Comparison of ENCODE assay signal across 13 cellular contexts in the genomic region with DNA sequence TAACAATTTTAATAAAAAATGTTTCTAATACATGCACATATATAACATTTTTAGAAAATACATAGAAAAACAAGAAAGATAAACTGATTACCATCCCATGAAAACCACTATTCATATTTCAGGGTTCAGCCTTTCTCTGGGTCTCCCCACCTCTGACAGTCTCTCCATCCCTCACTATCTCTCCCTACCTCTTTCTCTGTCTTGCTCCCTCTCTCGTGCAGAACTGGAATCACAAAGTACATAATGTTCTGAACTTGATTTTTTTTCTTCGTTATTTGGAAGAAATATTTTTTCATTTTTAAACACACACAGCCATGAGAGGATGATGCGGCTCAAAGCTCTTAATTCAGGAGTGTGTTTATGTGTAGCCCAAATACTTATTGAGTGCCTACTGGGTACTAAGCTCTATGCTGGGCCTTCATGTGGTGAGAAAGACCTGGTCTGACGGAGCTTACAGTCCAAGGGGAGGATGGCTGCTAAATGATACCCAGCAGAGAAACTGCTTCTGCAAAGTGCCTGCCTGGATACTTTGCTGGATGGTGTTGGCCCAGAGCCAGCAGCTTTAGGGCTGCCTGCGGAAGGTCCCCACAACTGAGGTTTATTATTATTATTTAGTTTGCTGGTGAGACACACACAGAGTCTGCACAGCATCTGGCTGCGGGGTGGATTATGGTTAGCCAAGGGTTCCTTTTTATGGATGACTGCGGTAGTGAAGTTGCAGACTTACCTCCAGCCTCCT. TPM values are rescaled to one million over a fixed set of nuclear protein-coding genes. Genes with fewer than 3 reads are reported as not detected.
DNase-seq lines count a peak whose midpoint lies in the region; ATAC-seq, FAIRE-seq and TF ChIP-seq lines count a peak whose summit lies in the region.
"Had no signal": no experiment of that assay in that cellular context is flagged by ENCODE, and none has a peak within 500 bp of the region (broad histone marks: within the 10 kb centered on the region; RNA-seq: fewer than 3 reads in every experiment).

No MANE protein-coding gene starts in this region.

- peak; percentile 43 for DNase-seq in NCI-H82 (lab: John Stamatoyannopoulos, UW)
- DNase-seq in NCI-H82 treated with DMSO at 0.1 percent for 48 hours (lab: John Stamatoyannopoulos, UW; ENCODE audit: unreplicated experiment): no peak
- no peak for DNase-seq in LNCaP clone FGC (ENCODE audit: low read depth)
- no peak for DNase-seq in brain microvascular endothelial cell
- DNase-seq in ovary: peak in 3 of 5 donors; percentile 22 to 53 (median 29)
- no peak for DNase-seq in D721Med (ENCODE audit: insufficient read length, low spot score)
- DNase-seq in T-cell: no peak
- DNase-seq: ACHN, NCI-H446 treated with DMSO at 0.1 percent for 48 hours, T1000 had no signal

- H3K9me3 ChIP-seq in ovary: no peaks in the 10 kb centered on the region
- H3K9me3 ChIP-seq: tibial nerve had no signal

- FAIRE-seq in D721Med (lab: Jason Lieb, UNC): no peak

- H3K9me3 Mint-ChIP-seq in T-cell: no peaks in the 10 kb centered on the region
- H3K9me3 Mint-ChIP-seq: activated T-helper 2 cell treated with anti-CD3 and anti-CD28 coated beads, Interferon-gamma antibody, Interleukin-2, Interleukin-4, amounts not matched to agents 10 μg/mL and 5 μg/mL and 100 μg/mL, durations not matched to agents 14 hours and 24 hours and 36 hours had no signal

- CTCF ChIA-PET in T-cell (lab: Charles Lee): interaction anchor here (0.6 to 1.2 kb wide), 2 partner anchors 39 to 1302 kb away, joined by 3 read pairs; no protein-coding TSS in a partner anchor

- peaks cover 9 to 28% (median 15%) of the 10 kb centered on the region in 3 donors for H3K4me1 Mint-ChIP-seq in T-cell

- no peak for TF ChIP-seq EP300 in ovary (IDR thresholded peaks at IDR 0.05)

- H3K27me3 Mint-ChIP-seq in T-cell: no peaks in the 10 kb centered on the region

- H3K27me3 ChIP-seq in brain microvascular endothelial cell (replicated peaks): peaks cover 2% of the 10 kb centered on the region
- H3K27me3 ChIP-seq in ovary: no peaks in the 10 kb centered on the region

- H3K4me1 ChIP-seq in ovary (ENCODE audit: insufficient read depth): peaks cover 7% of the 10 kb centered on the region

- WGBS in ovary, 3 donors: 43 to 45% (median 45%) methylated on average over 7 of the region's 7 CpGs

- H3K27ac Mint-ChIP-seq in T-cell: no peak overlapping the region
- H3K27ac Mint-ChIP-seq: activated T-helper 2 cell treated with anti-CD3 and anti-CD28 coated beads, Interferon-gamma antibody, Interleukin-2, Interleukin-4, amounts not matched to agents 10 μg/mL and 5 μg/mL and 100 μg/mL, durations not matched to agents 14 hours and 24 hours and 36 hours had no signal

- no peak overlapping the region for H3K4me3 Mint-ChIP-seq in T-cell

- in situ Hi-C loops in brain microvascular endothelial cell (cut with HindIII; ENCODE audit: low pct_ligation_motif_present, low sequenced_read_pairs): no loop called here

- TF ChIP-seq POLR2A in ovary (IDR thresholded peaks at IDR 0.05): no peak

- intact Hi-C loops in ovary (cut with DNase I): no loop called here

- no peak overlapping the region for H3K27ac ChIP-seq in brain microvascular endothelial cell
- H3K27ac ChIP-seq in ovary: no peak overlapping the region
- H3K27ac ChIP-seq: tibial nerve had no signal

- no peaks in the 10 kb centered on the region for H3K36me3 Mint-ChIP-seq in T-cell

- TF ChIP-seq CTCF in LNCaP clone FGC (IDR thresholded peaks at IDR 0.05; ENCODE audit: control insufficient read depth, extremely low read depth, insufficient read depth) (peak; percentile 44), brain microvascular endothelial cell (IDR thresholded peaks at IDR 0.05; ENCODE audit: low read depth, low read length, missing control alignments) (peak; percentile 28), ovary (IDR thresholded peaks at IDR 0.05) (peak in 1 of 3 donors; percentile 9), D721Med (IDR thresholded peaks at IDR 0.05; ENCODE audit: insufficient read depth, missing control alignments) (no peak)

- POLR2A ChIA-PET in T-cell (lab: Charles Lee): interaction anchor here in 1 of 2 donors (0.5 kb wide), 1 partner anchor 82 kb away, joined by 3 read pairs; no protein-coding TSS in a partner anchor

- H3K36me3 ChIP-seq in brain microvascular endothelial cell (replicated peaks) (no peaks in the 10 kb centered on the region), ovary (no peaks in the 10 kb centered on the region)
- H3K36me3 ChIP-seq: tibial nerve had no signal

- H3K4me3 ChIP-seq in LNCaP clone FGC (ENCODE audit: low read depth, low read length) (no peak overlapping the region), brain microvascular endothelial cell (ENCODE audit: low read depth, low read length) (no peak overlapping the region), ovary (no peak overlapping the region)
- H3K4me3 ChIP-seq: tibial nerve had no signal

- ATAC-seq in HG03521 (IDR thresholded peaks at IDR 0.05; ENCODE audit: unreplicated experiment): no peak
- ATAC-seq in T-cell (replicated peaks in 1 of 4): no peak

RNA-seq across cellular contexts. Expression of a gene that starts 42.6 kb away (rescaled TPM):
- 10 to 100 TPM; 19.9 to 59.7 (median 24.7) TPM for total RNA-seq in ovary
- 10 to 100 TPM; 14.0 to 47.6 TPM for polyA plus RNA-seq in ovary
- total RNA-seq in T-cell: 10 to 100 TPM; 19.1 to 51.3 (median 25.6) TPM

Comparison
In these comparisons a context has a peak if more than half of its experiments do, and no peak if none do; other contexts are left out.
1. DNase-seq: peak in NCI-H82 (single experiment) and ovary (3 of 5); none in NCI-H82 treated with DMSO at 0.1 percent for 48 hours (single experiment), LNCaP clone FGC (single experiment), brain microvascular endothelial cell (single experiment), D721Med (single experiment) and T-cell (0 of 34).